Comparison of ENCODE assay signal across 8 cellular contexts in the genomic region with DNA sequence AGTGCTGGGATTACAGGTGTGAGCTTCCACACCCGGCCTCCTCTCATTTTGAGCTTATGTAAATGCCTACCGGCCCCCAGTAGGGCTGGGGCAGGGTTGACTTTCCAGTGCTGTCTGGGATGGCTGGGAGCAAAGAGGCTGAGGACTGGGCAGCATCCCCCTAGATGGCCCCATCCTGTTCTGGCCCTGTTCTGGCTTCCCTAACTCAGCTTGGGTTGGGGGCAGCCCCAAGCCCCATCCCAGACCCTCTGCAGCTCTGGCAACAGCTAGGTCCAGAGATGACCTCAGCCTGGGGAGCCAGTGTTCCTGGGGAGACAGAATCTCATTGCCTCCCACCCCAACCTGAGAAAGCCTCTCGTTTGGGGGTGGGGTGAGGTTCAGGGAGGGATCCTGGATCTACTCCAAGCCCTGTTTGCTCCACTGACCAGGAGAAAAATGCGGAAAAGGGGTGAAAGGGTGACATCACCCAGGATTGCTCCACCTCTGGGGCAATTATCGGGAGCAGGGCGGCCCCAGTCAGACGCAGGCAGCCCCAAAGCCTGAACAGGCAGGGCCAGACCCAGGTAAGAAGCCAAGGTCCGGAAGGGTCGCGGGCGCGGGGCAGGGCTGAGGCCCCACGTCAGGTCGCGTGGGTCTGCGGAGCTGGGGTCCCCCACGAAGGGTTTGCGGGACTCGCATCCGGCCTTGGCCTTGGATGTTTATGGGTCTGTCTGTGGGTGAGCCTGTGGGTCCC. TPM values are rescaled to one million over a fixed set of nuclear protein-coding genes. Genes with fewer than 3 reads are reported as not detected.
DNase-seq lines count a peak whose midpoint lies in the region; ATAC-seq and TF ChIP-seq lines count a peak whose summit lies in the region.

A gene with protein sequence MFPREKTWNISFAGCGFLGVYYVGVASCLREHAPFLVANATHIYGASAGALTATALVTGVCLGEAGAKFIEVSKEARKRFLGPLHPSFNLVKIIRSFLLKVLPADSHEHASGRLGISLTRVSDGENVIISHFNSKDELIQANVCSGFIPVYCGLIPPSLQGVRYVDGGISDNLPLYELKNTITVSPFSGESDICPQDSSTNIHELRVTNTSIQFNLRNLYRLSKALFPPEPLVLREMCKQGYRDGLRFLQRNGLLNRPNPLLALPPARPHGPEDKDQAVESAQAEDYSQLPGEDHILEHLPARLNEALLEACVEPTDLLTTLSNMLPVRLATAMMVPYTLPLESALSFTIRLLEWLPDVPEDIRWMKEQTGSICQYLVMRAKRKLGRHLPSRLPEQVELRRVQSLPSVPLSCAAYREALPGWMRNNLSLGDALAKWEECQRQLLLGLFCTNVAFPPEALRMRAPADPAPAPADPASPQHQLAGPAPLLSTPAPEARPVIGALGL (plus strand): TSS at position 519 of the 733 bp plus-strand sequence. CDS start 805 bp downstream, outside the sequence.

- H3K27ac ChIP-seq in 22Rv1, result peak within 1 kb of the TSS; percentile 96
- peak within 1 kb of the TSS; percentile 81; the same call in 1 of the 2 replicates for H3K27ac ChIP-seq in HCT116 (ENCODE audit: low read depth, low read length)
- peak within 1 kb of the TSS; percentile 71 to 98 (median 96) for H3K27ac ChIP-seq in adrenal gland
- H3K27ac ChIP-seq in iPS DF 6.9 (ENCODE audit: low read length), result no peak within 1 kb of the TSS
- peak within 1 kb of the TSS; percentile 95 for H3K27ac ChIP-seq in skeletal muscle tissue (ENCODE audit: low read depth, low read length)

- no peak for DNase-seq in HCT116 (ENCODE audit: low read depth, low spot score)
- peak in 4 of 7 donors; percentile 39 to 68 (median 58) for DNase-seq in adrenal gland
- no peak for DNase-seq in iPS DF 6.9 (ENCODE audit: low read depth, low spot score)
- no peak for DNase-seq in GM13976 (ENCODE audit: low spot score)

- TF ChIP-seq POLR2A in HCT116 (IDR thresholded peaks at IDR 0.05; ENCODE audit: borderline replicate concordance, extremely low read depth, insufficient read depth, insufficient read length) (no peak), adrenal gland (IDR thresholded peaks at IDR 0.05) (peak in 1 of 2 donors; percentile 15)

- H3K9me3 ChIP-seq in HCT116 (ENCODE audit: control insufficient read depth in 1 of 2, insufficient read depth in 1 of 2, low read depth in 1 of 2, low read length in 2 of 2), result no peaks in the 10 kb centered on the region
- no peaks in the 10 kb centered on the region for H3K9me3 ChIP-seq in adrenal gland (replicated peaks in 1 of 3)
- no peaks in the 10 kb centered on the region for H3K9me3 ChIP-seq in iPS DF 6.9 (ENCODE audit: control insufficient read depth, insufficient read depth, low read length)
- no peaks in the 10 kb centered on the region for H3K9me3 ChIP-seq in skeletal muscle tissue (ENCODE audit: control insufficient read depth in 3 of 3, low read length in 3 of 3)

- intact Hi-C loops in HCT116 (cut with micrococcal nuclease), result no loop called here
- intact Hi-C loops in adrenal gland (cut with DNase I), result no loop called here

- peaks cover 0 to under 1% of the 10 kb centered on the region in 2 experiments; a peak in 1 of 4 replicates for H3K36me3 ChIP-seq in HCT116 (ENCODE audit: control insufficient read depth in 1 of 2, insufficient read depth in 2 of 2, low read length in 2 of 2)
- peaks cover 0 to 14% of the 10 kb centered on the region in 2 donors for H3K36me3 ChIP-seq in adrenal gland (replicated peaks in 1 of 2)
- H3K36me3 ChIP-seq in iPS DF 6.9 (ENCODE audit: control insufficient read depth, insufficient read depth, low read length), result peaks cover 4% of the 10 kb centered on the region; the same call in 1 of the 2 replicates
- peaks cover 7 to 15% (median 7%) of the 10 kb centered on the region in 3 donors for H3K36me3 ChIP-seq in skeletal muscle tissue (ENCODE audit: control insufficient read depth in 3 of 3, insufficient read depth in 3 of 3, low read length in 3 of 3)

- no peak within 1 kb of the TSS for H2AFZ ChIP-seq in HCT116 (ENCODE audit: low read depth, low read length, poor library complexity, severe bottlenecking)

- RAD21 ChIA-PET in HCT116 (lab: Charles Lee; ENCODE audit: low non-redundant PET in 1 of 2, low total read pairs in 2 of 2, uncharacterized antibody in 2 of 2, unreplicated experiment in 2 of 2), result no interaction called here

- TSS peak; percentile 64 for BruUV-seq in HCT116 (replicated peaks; lab: Mats Ljungman, UMichigan)

- no peak for TF ChIP-seq CTCF in 22Rv1 (IDR thresholded peaks at IDR 0.05)
- no peak for TF ChIP-seq CTCF in HCT116 (IDR thresholded peaks at IDR 0.05 in 2 of 3, conservative IDR thresholded peaks at IDR 0.05 in 1 of 3; ENCODE audit: borderline replicate concordance in 1 of 3, insufficient read depth in 1 of 3, low read depth in 2 of 3, low read length in 2 of 3)
- TF ChIP-seq CTCF in adrenal gland (IDR thresholded peaks at IDR 0.05), result no peak
- no peak for TF ChIP-seq CTCF in GM13976 (IDR thresholded peaks at IDR 0.05; ENCODE audit: borderline replicate concordance, control extremely low read depth, extremely low read depth, insufficient read depth, missing control alignments)

- POLR2A ChIA-PET in HCT116 (lab: Charles Lee), result interaction anchor here (0.7 to 2.7 kb wide), 14 partner anchors 7 to 92 kb away, joined by 3 to 45 read pairs (median 8); a partner anchor contains a TSS

- WGBS in adrenal gland, 4 donors, result 15 to 35% (median 17%) methylated on average over 10 to 20 of the region's 20 CpGs
- WGBS in iPS DF 6.9 (ENCODE audit: insufficient coverage, insufficient read length), result no CpG with 5 or more reads among the region's 20 CpGs

- no peak for TF ChIP-seq RAD21 in HCT116 (IDR thresholded peaks at IDR 0.05; ENCODE audit: low read depth)

- H3K79me2 ChIP-seq in HCT116 (ENCODE audit: insufficient read depth, low read length), result peaks cover 22% of the 10 kb centered on the region

- in situ Hi-C loops in GM13976 (cut with MboI; ENCODE audit: low sequenced_read_pairs, unreplicated experiment), result no loop called here

- H3K4me1 ChIP-seq in HCT116 (ENCODE audit: control insufficient read depth in 1 of 2, insufficient read depth in 2 of 2, low read length in 2 of 2) (peaks cover 26 to 46% of the 10 kb centered on the region in 2 experiments), adrenal gland (replicated peaks in 1 of 2) (peaks cover 31 to 34% of the 10 kb centered on the region in 2 donors), iPS DF 6.9 (ENCODE audit: control insufficient read depth, insufficient read depth, low read length) (peaks cover 3% of the 10 kb centered on the region; the same call in 1 of the 2 replicates), skeletal muscle tissue (ENCODE audit: control insufficient read depth in 3 of 3, insufficient read depth in 3 of 3, low read length in 3 of 3) (peaks cover 32 to 36% (median 34%) of the 10 kb centered on the region in 3 donors)

- no peaks in the 10 kb centered on the region for H4K20me1 ChIP-seq in HCT116 (ENCODE audit: insufficient read depth)

- no peaks in the 10 kb centered on the region for H3K9me2 ChIP-seq in HCT116 (ENCODE audit: insufficient read depth)

- H3K4me3 ChIP-seq in HCT116 (replicated peaks in 1 of 2; ENCODE audit: low read depth in 1 of 2, low read length in 2 of 2) (peak within 1 kb of the TSS; percentile 65 to 77), adrenal gland (peak within 1 kb of the TSS; percentile 59 to 98 (median 84)), iPS DF 6.9 (ENCODE audit: low read length) (peak within 1 kb of the TSS; percentile 83), skeletal muscle tissue (ENCODE audit: low read length in 3 of 3) (peak within 1 kb of the TSS; percentile 67 to 92 (median 78))

- H3K4me2 ChIP-seq in HCT116 (ENCODE audit: low read length), result peak within 1 kb of the TSS; percentile 81

- ATAC-seq in HCT116 (no peak), GM18868 (IDR thresholded peaks at IDR 0.05; ENCODE audit: unreplicated experiment) (no peak), HG03045 (IDR thresholded peaks at IDR 0.05; ENCODE audit: unreplicated experiment) (no peak)

- H3K27me3 ChIP-seq in HCT116 (ENCODE audit: insufficient read depth, low read length), result no peaks in the 10 kb centered on the region
- no peaks in the 10 kb centered on the region for H3K27me3 ChIP-seq in adrenal gland
- H3K27me3 ChIP-seq in iPS DF 6.9 (ENCODE audit: control insufficient read depth, insufficient read depth, low read length), result no peaks in the 10 kb centered on the region
- no peaks in the 10 kb centered on the region for H3K27me3 ChIP-seq in skeletal muscle tissue (ENCODE audit: control insufficient read depth in 3 of 3, insufficient read depth in 3 of 3, low read length in 3 of 3)

- H3K9ac ChIP-seq in HCT116 (ENCODE audit: low read length), result peak within 1 kb of the TSS; percentile 90
- H3K9ac ChIP-seq in skeletal muscle tissue (ENCODE audit: low read depth in 1 of 3, low read length in 3 of 3), result peak within 1 kb of the TSS; percentile 77 to 99 (median 95)

- CTCF ChIA-PET in HCT116 (lab: Charles Lee), result interaction anchor here (1.2 to 1.4 kb wide), 2 partner anchors 9 to 26 kb away, joined by 3 read pairs; a partner anchor contains a TSS

TF ChIP-seq in HCT116, 20 proteins besides CTCF, POLR2A, EP300 and RAD21 (continues in another document):
- no peak for TF ChIP-seq SRF (IDR thresholded peaks at IDR 0.05; ENCODE audit: low read depth)

RNA-seq across cellular contexts. Expression of the gene that starts here (rescaled TPM):
- total RNA-seq in HCT116 (2021; ENCODE audit: unreplicated experiment), result 124 TPM
- 115 and 142 TPM in 2 replicates for polyA plus RNA-seq in HCT116 (2012)
- total RNA-seq in adrenal gland, result 100 to 1,000 TPM in 4 of 8 donors, 10 to 100 TPM in 4; 75.9 to 311 (median 124) TPM
- polyA plus RNA-seq in adrenal gland, result 100 to 1,000 TPM in 2 of 3 donors, 10 to 100 TPM in 1; 46.2 to 403 (median 162) TPM
- total RNA-seq in skeletal muscle tissue, result 13.6 TPM

Comparison
In these comparisons a context has a peak if more than half of its experiments do, and no peak if none do; other contexts are left out.
1. DNase-seq: peak in adrenal gland (4 of 7); none in HCT116 (single experiment), iPS DF 6.9 (single experiment) and GM13976 (single experiment).
2. Peak in every context shown above with its lines, with median percentiles within 50 percentile points of each other: H3K4me3 ChIP-seq.